12 cellular contexts compared by ENCODE assay signal in the genomic region with DNA sequence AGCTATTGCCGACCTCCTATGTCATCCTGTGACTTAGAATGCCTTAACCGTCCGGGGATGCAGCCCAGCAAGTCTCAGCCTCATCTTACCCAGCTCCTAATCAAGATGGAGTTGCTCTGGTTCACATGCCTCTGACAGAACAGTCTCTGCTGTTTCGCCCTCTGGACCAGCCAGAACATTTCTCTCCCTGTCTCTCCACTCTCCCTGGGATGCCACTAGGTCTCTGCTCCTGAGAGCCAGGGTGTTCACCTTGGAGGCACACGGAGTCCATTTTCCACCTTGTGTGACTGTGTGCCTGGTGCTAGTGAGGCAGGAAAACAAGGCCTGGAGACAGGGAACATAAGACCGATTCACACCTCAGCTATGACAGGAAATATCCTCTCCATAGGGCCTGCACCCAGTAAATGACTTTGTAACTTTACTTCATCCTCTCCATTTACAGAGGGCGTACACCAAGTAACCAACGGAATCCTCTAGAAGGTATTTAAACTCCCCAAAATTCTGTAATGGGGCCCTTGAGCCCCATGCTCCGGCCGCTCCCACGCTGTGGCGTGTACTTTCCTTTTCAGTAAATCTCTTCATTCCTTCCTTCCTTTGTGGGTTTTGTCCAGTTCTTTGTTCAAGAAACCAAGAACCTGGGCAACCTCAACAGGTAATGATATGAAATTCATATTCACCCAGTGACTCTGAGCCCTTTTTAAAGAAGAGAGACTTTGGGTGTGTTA. TPM values are rescaled to one million over a fixed set of nuclear protein-coding genes. Genes with fewer than 3 reads are reported as not detected.
DNase-seq lines count a peak whose midpoint lies in the region; ATAC-seq and TF ChIP-seq lines count a peak whose summit lies in the region.
"Had no signal": no experiment of that assay in that cellular context is flagged by ENCODE, and none has a peak within 500 bp of the region (broad histone marks: within the 10 kb centered on the region; RNA-seq: fewer than 3 reads in every experiment).

No MANE protein-coding gene starts in this region.

- no peaks in the 10 kb centered on the region for H3K9me2 ChIP-seq in Karpas-422 (replicated peaks; ENCODE audit: insufficient read depth, low read length)

- no peaks in the 10 kb centered on the region for H3K36me3 ChIP-seq in colonic mucosa
- no peaks in the 10 kb centered on the region for H3K36me3 ChIP-seq in transverse colon
- no peaks in the 10 kb centered on the region for H3K36me3 ChIP-seq in Karpas-422 (ENCODE audit: insufficient read depth, low read length)

- peak overlapping the region; percentile 26 for H3K27ac Mint-ChIP-seq in activated naive CD4-positive, alpha-beta T cell treated with anti-CD3 and anti-CD28 coated beads for 36 hours
- H3K27ac Mint-ChIP-seq in natural killer cell = peak overlapping the region; percentile 92 to 95
- H3K27ac Mint-ChIP-seq: activated CD8-positive, alpha-beta T cell treated with anti-CD3 and anti-CD28 coated beads, Interleukin-2, amount 10 ng/mL, durations not matched to agents 7 days and 5 days had no signal

- no peak for DNase-seq in activated naive CD4-positive, alpha-beta T cell treated with anti-CD3 and anti-CD28 coated beads for 36 hours
- DNase-seq in activated naive CD4-positive, alpha-beta T cell treated with anti-CD3 and anti-CD28 coated beads, Interleukin-2, amount 50 U/mL, for 16 hours = no peak
- no peak for DNase-seq in colonic mucosa
- DNase-seq in natural killer cell = no peak
- no peak for DNase-seq in transverse colon
- DNase-seq in activated CD4-positive, alpha-beta T cell treated with anti-CD3 and anti-CD28 coated beads, Interleukin-2, amount 50 U/mL, for 4 hours = no peak
- DNase-seq in Karpas-422 = no peak
- no peak for DNase-seq in DMS53 treated with DMSO at 0.1 percent for 48 hours (lab: John Stamatoyannopoulos, UW; ENCODE audit: unreplicated experiment)
- DNase-seq: activated CD8-positive, alpha-beta T cell treated with anti-CD3 and anti-CD28 coated beads, Interleukin-2, amount 10 ng/mL, durations not matched to agents 7 days and 5 days; effector CD8-positive, alpha-beta T cell; NCI-H1105; stimulated activated CD4-positive, alpha-beta T cell treated with anti-CD3 and anti-CD28 coated beads, Interleukin-12 subunit alpha, Interleukin-12 subunit beta, amount 100 ng/mL, for 4 hours had no signal

- CTCF ChIA-PET in activated naive CD4-positive, alpha-beta T cell treated with anti-CD3 and anti-CD28 coated beads for 36 hours (lab: Charles Lee) = interaction anchor here (0.5 to 2.2 kb wide), 5 partner anchors 13 to 97 kb away, joined by 3 to 4 read pairs (median 3); partner anchors contain the start of gene PTDSS2

- H3K9ac ChIP-seq in colonic mucosa (ENCODE audit: low read depth in 2 of 2, low read length in 2 of 2) (peak overlapping the region in 1 of 2 donors; percentile 19), Karpas-422 (ENCODE audit: low read length) (no peak overlapping the region)

- no peaks in the 10 kb centered on the region for H4K20me1 ChIP-seq in Karpas-422 (ENCODE audit: insufficient read depth, low read depth, low read length)

- in situ Hi-C loops in transverse colon (cut with MboI; ENCODE audit: low pct_ligation_motif_present in 1 of 4, low pct_unique_long_range_greater_than_20kb in 1 of 4, low sequenced_read_pairs in 3 of 4) = no loop called here

- H3K4me3 ChIP-seq in colonic mucosa = no peak overlapping the region
- H3K4me3 ChIP-seq in transverse colon = no peak overlapping the region
- no peak overlapping the region for H3K4me3 ChIP-seq in Karpas-422 (ENCODE audit: low read length)

- no peaks in the 10 kb centered on the region for H3K79me2 ChIP-seq in Karpas-422 (ENCODE audit: low read length)

- intact Hi-C loops in activated naive CD4-positive, alpha-beta T cell treated with anti-CD3 and anti-CD28 coated beads for 36 hours (cut with micrococcal nuclease) = no loop called here
- intact Hi-C loops in colonic mucosa (cut with DNase I) (no loop called here), natural killer cell (cut with micrococcal nuclease) (no loop called here), transverse colon (cut with DNase I; ENCODE audit: low total_unique reads) (no loop called here)

- 93 to 94% methylated on average over 5 to 12 of the region's 12 CpGs for WGBS in transverse colon (ENCODE audit: low coverage in 1 of 2), 2 donors

- H3K4me1 Mint-ChIP-seq in activated naive CD4-positive, alpha-beta T cell treated with anti-CD3 and anti-CD28 coated beads for 36 hours (ENCODE audit: low read depth) = peaks cover 35% of the 10 kb centered on the region
- H3K4me1 Mint-ChIP-seq in natural killer cell = peaks cover 43 to 58% of the 10 kb centered on the region in 2 donors

- no peak overlapping the region for H2AFZ ChIP-seq in Karpas-422 (ENCODE audit: low read length)

- no peaks in the 10 kb centered on the region for H3K9me3 Mint-ChIP-seq in activated naive CD4-positive, alpha-beta T cell treated with anti-CD3 and anti-CD28 coated beads for 36 hours
- H3K9me3 Mint-ChIP-seq in natural killer cell = no peaks in the 10 kb centered on the region

- peak overlapping the region; percentile 87 for H3K27ac ChIP-seq in colonic mucosa
- H3K27ac ChIP-seq in transverse colon = peak overlapping the region; percentile 91 to 93 (median 92)
- H3K27ac ChIP-seq in Karpas-422 (ENCODE audit: low read length) = no peak overlapping the region

- peaks cover 6% of the 10 kb centered on the region for H3K4me1 ChIP-seq in colonic mucosa
- H3K4me1 ChIP-seq in transverse colon = peaks cover 18 to 34% (median 26%) of the 10 kb centered on the region in 4 donors
- peaks cover 15% of the 10 kb centered on the region for H3K4me1 ChIP-seq in Karpas-422 (ENCODE audit: low read length)

- no peak for TF ChIP-seq EP300 in transverse colon (IDR thresholded peaks at IDR 0.05; ENCODE audit: low read depth)

- H3K9me3 ChIP-seq in colonic mucosa (no peaks in the 10 kb centered on the region), transverse colon (no peaks in the 10 kb centered on the region), Karpas-422 (ENCODE audit: low read length) (0 out of 2 replicates have a peak, but pooled peaks cover 4% of the 10 kb centered on the region)

- H3K27me3 Mint-ChIP-seq in activated naive CD4-positive, alpha-beta T cell treated with anti-CD3 and anti-CD28 coated beads for 36 hours (ENCODE audit: low read depth) = no peaks in the 10 kb centered on the region
- no peaks in the 10 kb centered on the region for H3K27me3 Mint-ChIP-seq in natural killer cell (ENCODE audit: low read depth in 2 of 2)

- H3K27me3 ChIP-seq in colonic mucosa = no peaks in the 10 kb centered on the region
- no peaks in the 10 kb centered on the region for H3K27me3 ChIP-seq in transverse colon
- no peaks in the 10 kb centered on the region for H3K27me3 ChIP-seq in Karpas-422 (ENCODE audit: low read length)

- no peak overlapping the region for H3K4me3 Mint-ChIP-seq in activated naive CD4-positive, alpha-beta T cell treated with anti-CD3 and anti-CD28 coated beads for 36 hours
- peak overlapping the region; percentile 62 for H3K4me3 Mint-ChIP-seq in natural killer cell
- H3K4me3 Mint-ChIP-seq: activated CD8-positive, alpha-beta T cell treated with anti-CD3 and anti-CD28 coated beads, Interleukin-2, amount 10 ng/mL, durations not matched to agents 7 days and 5 days had no signal

- ATAC-seq in natural killer cell = no peak
- ATAC-seq: activated CD8-positive, alpha-beta T cell treated with anti-CD3 and anti-CD28 coated beads, Interleukin-2, amount 10 ng/mL, durations not matched to agents 7 days and 5 days had no signal

- no peak for TF ChIP-seq CTCF in colonic mucosa (IDR thresholded peaks at IDR 0.05)
- no peak for TF ChIP-seq CTCF in natural killer cell (IDR thresholded peaks at IDR 0.05)
- TF ChIP-seq CTCF in transverse colon (IDR thresholded peaks at IDR 0.05) = no peak

- peaks cover 4% of the 10 kb centered on the region for H3K36me3 Mint-ChIP-seq in activated naive CD4-positive, alpha-beta T cell treated with anti-CD3 and anti-CD28 coated beads for 36 hours (ENCODE audit: low read depth)
- H3K36me3 Mint-ChIP-seq in natural killer cell = no peaks in the 10 kb centered on the region

- TF ChIP-seq POLR2A in transverse colon (IDR thresholded peaks at IDR 0.05) = no peak

- no peak overlapping the region for H3K4me2 ChIP-seq in Karpas-422 (ENCODE audit: low read depth, low read length, poor library complexity, severe bottlenecking)

RNA-seq across cellular contexts. Expression of gene B4GALNT4, which starts 16.7 kb away (rescaled TPM):
- total RNA-seq in activated naive CD4-positive, alpha-beta T cell treated with anti-CD3 and anti-CD28 coated beads for 36 hours = 1 to 10 TPM; 4.1 to 5.2 TPM
- total RNA-seq in colonic mucosa = 1 to 10 TPM; 1.6 to 2.0 TPM
- total RNA-seq in natural killer cell = 1 to 10 TPM in 2 of 3 donors, under 1 TPM in 1; 0.66 to 1.5 (median 1.5) TPM
- 1 to 10 TPM in 2 of 4 donors, under 1 TPM in 1, not detected in 1; 0.82 to 3.0 (median 1.3) TPM for total RNA-seq in transverse colon
- not detected in 2 replicates for total RNA-seq in Karpas-422 (2014; rRNA removed; shearing (Covaris generic); ENCODE audit: low replicate concordance)

RNA-seq across cellular contexts. Expression of gene IFITM3, which starts 32.0 kb away (rescaled TPM):
- 10 to 100 TPM; 54.5 to 56.6 TPM for total RNA-seq in activated naive CD4-positive, alpha-beta T cell treated with anti-CD3 and anti-CD28 coated beads for 36 hours
- total RNA-seq in colonic mucosa (100 to 1,000 TPM; 132 to 160 TPM), natural killer cell (100 to 1,000 TPM in 1 of 3 donors, 10 to 100 TPM in 2; 64.0 to 165 (median 93.6) TPM), transverse colon (100 to 1,000 TPM in 3 of 4 donors, 10 to 100 TPM in 1; 88.2 to 139 (median 123) TPM)
- total RNA-seq in Karpas-422 (2014; rRNA removed; shearing (Covaris generic); ENCODE audit: low replicate concordance) = 1.7 TPM in 1 of 2 replicates, not detected in the other

RNA-seq across cellular contexts. Expression of gene IFITM1, which starts 38.8 kb away (rescaled TPM):
- 100 to 1,000 TPM; 359 to 378 TPM for total RNA-seq in activated naive CD4-positive, alpha-beta T cell treated with anti-CD3 and anti-CD28 coated beads for 36 hours
- total RNA-seq in colonic mucosa (100 to 1,000 TPM in 1 of 2 donors, 10 to 100 TPM in 1; 63.3 to 101 TPM), natural killer cell (100 to 1,000 TPM; 540 to 809 (median 710) TPM), transverse colon (100 to 1,000 TPM in 1 of 4 donors, 10 to 100 TPM in 3; 19.9 to 109 (median 60.5) TPM)
- total RNA-seq in Karpas-422 (2014; rRNA removed; shearing (Covaris generic); ENCODE audit: low replicate concordance) = 125 and 216 TPM in 2 replicates

RNA-seq across cellular contexts. Expression of gene PKP3, which starts 41.4 kb away (rescaled TPM):
- total RNA-seq in activated naive CD4-positive, alpha-beta T cell treated with anti-CD3 and anti-CD28 coated beads for 36 hours = not detected
- total RNA-seq in colonic mucosa = 100 to 1,000 TPM; 167 to 247 TPM
- total RNA-seq in natural killer cell = under 1 TPM in 2 of 3 donors, not detected in 1; 0.29 to 0.56 TPM
- total RNA-seq in transverse colon = 100 to 1,000 TPM; 159 to 359 (median 200) TPM
- 0.76 TPM in 1 of 2 replicates, not detected in the other for total RNA-seq in Karpas-422 (2014; rRNA removed; shearing (Covaris generic); ENCODE audit: low replicate concordance)

RNA-seq across cellular contexts. Expression of gene IFITM2, which starts 45.0 kb away (rescaled TPM):
- 100 to 1,000 TPM; 760 to 802 TPM for total RNA-seq in activated naive CD4-positive, alpha-beta T cell treated with anti-CD3 and anti-CD28 coated beads for 36 hours
- 100 to 1,000 TPM in 1 of 2 donors, 10 to 100 TPM in 1; 74.1 to 115 TPM for total RNA-seq in colonic mucosa
- total RNA-seq in natural killer cell = 1,000 to 10,000 TPM; 1,080 to 1,421 (median 1,273) TPM
- total RNA-seq in transverse colon = 10 to 100 TPM; 19.1 to 78.6 (median 49.8) TPM
- 18.5 and 19.4 TPM in 2 replicates for total RNA-seq in Karpas-422 (2014; rRNA removed; shearing (Covaris generic); ENCODE audit: low replicate concordance)

Comparison
In these comparisons a context has a peak if more than half of its experiments do, and no peak if none do; other contexts are left out.
1. RNA of gene IFITM3, which starts 32.0 kb away (total RNA-seq): 132 to 160 TPM in colonic mucosa, 88.2 to 139 TPM in transverse colon, 64.0 to 165 TPM in natural killer cell and 54.5 to 56.6 TPM in activated naive CD4-positive, alpha-beta T cell treated with anti-CD3 and anti-CD28 coated beads for 36 hours; 1.7 TPM in Karpas-422; every median in the first group is over 10 times any median in the second.